Comparison of ENCODE assay signal across 8 cellular contexts in the genomic region with DNA sequence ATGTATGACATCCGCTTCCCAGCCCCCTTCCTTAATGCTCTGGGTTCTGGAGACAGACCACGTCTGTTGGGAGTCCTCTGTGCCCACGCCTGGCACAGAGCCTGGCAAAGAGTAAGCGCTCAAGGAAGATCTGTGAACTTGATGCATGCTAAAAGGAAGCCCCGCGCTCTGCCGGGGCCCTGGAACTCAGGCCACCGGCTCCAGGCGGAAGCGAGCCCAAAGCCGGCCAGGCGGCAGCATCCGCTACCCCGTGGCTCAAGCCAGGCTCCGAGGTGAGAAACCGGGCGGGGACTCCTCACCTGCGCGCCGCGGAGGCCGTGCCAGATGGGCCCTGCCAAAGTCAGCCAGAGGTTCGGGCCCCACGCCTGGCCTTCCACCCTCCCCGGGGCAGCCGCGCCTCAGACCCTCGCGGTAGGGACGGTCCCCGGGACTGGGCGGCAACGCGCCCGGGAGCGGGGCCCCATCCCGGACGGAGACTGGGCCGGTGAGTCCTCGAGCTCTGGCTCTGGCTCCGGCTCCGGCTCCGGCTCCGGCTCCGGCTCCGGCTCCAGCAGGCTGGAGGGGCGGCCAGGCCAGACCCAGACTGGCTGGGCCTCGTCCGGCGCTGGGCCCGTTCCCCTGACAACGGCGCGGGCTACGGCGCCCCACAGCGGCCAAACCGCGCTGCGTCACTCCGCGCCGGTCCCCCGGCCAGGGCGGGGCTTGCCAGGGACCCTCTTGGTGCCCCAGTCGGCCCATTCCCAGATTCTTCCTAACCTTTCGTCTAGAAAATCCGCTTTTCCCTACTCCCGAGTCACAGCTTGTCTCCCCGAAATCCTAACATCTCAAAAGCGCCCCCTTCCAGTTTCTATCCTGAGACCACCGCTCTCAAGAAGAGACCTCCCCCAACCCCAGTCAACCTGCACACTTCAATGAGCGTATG. TPM values are rescaled to one million over a fixed set of nuclear protein-coding genes. Genes with fewer than 3 reads are reported as not detected.
DNase-seq lines count a peak whose midpoint lies in the region; ATAC-seq and TF ChIP-seq lines count a peak whose summit lies in the region.

Gene ZDHHC1, minus strand, starts transcription at position 606 of the 922 bp plus-strand sequence. CDS start 8,702 bp downstream, outside the sequence.

- TF ChIP-seq CTCF in 22Rv1 (IDR thresholded peaks at IDR 0.05) = peak; percentile 90
- TF ChIP-seq CTCF in GM13976 (IDR thresholded peaks at IDR 0.05; ENCODE audit: borderline replicate concordance, control extremely low read depth, extremely low read depth, insufficient read depth, missing control alignments) = peak; percentile 76
- TF ChIP-seq CTCF in body of pancreas (IDR thresholded peaks at IDR 0.05) = peak; percentile 27 to 69 (median 49)

- H3K4me1 ChIP-seq in SJSA1 (replicated peaks) (peaks cover 11% of the 10 kb centered on the region), body of pancreas (peaks cover 23% of the 10 kb centered on the region)

- H3K27me3 ChIP-seq in SJSA1 (replicated peaks) = no peaks in the 10 kb centered on the region
- H3K27me3 ChIP-seq in body of pancreas = no peaks in the 10 kb centered on the region

- H3K9me3 ChIP-seq in SJSA1 (replicated peaks) = no peaks in the 10 kb centered on the region
- no peaks in the 10 kb centered on the region for H3K9me3 ChIP-seq in body of pancreas

- H3K27ac ChIP-seq in 22Rv1 (peak within 1 kb of the TSS; percentile 47), SJSA1 (peak within 1 kb of the TSS; percentile 61), body of pancreas (peak within 1 kb of the TSS; percentile 54 to 85 (median 82))

- H3K36me3 ChIP-seq in SJSA1 (peaks cover 4% of the 10 kb centered on the region; the same call in 1 of the 2 replicates), body of pancreas (replicated peaks in 1 of 2; ENCODE audit: insufficient read depth in 1 of 2, low read depth in 2 of 2) (no peaks in the 10 kb centered on the region)

- 1 to 2% methylated on average over 20 to 73 of the region's 73 CpGs for WGBS in body of pancreas, 2 donors

- H3K4me3 ChIP-seq in SJSA1 (peak within 1 kb of the TSS; percentile 82), body of pancreas (peak within 1 kb of the TSS; percentile 26 to 86)

- in situ Hi-C loops in GM13976 (cut with MboI; ENCODE audit: low sequenced_read_pairs, unreplicated experiment) = loop anchor here (25.0 kb wide), 2 partner anchors 154 to 454 kb away; partner anchors contain the start of gene CES3

- intact Hi-C loops in body of pancreas (cut with DNase I) = no loop called here

- TF ChIP-seq POLR2A in body of pancreas (IDR thresholded peaks at IDR 0.05) = peak; percentile 42 to 72 (median 59)

- DNase-seq in GM13976 (ENCODE audit: low spot score) (peak; percentile 91), SJSA1 (ENCODE audit: low read depth in 1 of 2, low spot score in 2 of 2) (peak; percentile 67 to 71), body of pancreas (peak; percentile 70 to 82 (median 75)), hippocampal formation (lab: John Stamatoyannopoulos, UW) (peak; percentile 33 to 72), putamen (ENCODE audit: low spot score) (peak; percentile 60), amniotic stem cell (lab: John Stamatoyannopoulos, UW) (no peak)

- ATAC-seq in HG03354 (IDR thresholded peaks at IDR 0.05; ENCODE audit: poor library complexity, severe bottlenecking, unreplicated experiment) (peak; percentile 80), body of pancreas (peak; percentile 94)

RNA-seq across cellular contexts. Expression of gene ZDHHC1, which starts in this region (rescaled TPM):
- 1.0 and 4.4 TPM in 2 replicates for total RNA-seq in SJSA1 (2014; rRNA removed; shearing (Covaris generic))
- 10 to 100 TPM; 13.0 to 57.0 TPM for total RNA-seq in body of pancreas
